ENCODE assay signal across 24 cellular contexts in the genomic region with DNA sequence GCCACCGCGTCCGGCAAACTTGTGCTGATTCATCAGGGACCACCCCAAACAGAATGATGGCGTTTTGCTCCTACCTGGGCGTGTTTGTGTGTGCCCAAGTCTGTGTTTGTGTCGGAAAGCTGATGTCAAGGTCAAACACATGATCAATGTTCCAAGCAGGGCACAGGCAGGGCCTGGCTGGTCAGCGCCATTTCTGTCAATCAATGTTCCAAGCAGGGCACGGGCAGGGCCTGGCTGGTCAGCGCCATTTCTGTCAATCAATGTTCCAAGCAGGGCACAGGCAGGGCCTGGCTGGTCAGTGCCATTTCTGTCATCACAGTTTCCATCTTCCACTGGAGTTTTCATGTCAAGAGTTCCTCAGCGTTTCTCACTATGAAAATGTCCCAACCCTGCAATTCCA. TPM values are rescaled to one million over a fixed set of nuclear protein-coding genes. Genes with fewer than 3 reads are reported as not detected.
"Had no signal": no experiment of that assay in that cellular context is flagged by ENCODE, and none has a peak within 500 bp of the region (broad histone marks: within the 10 kb centered on the region; RNA-seq: fewer than 3 reads in every experiment).

No MANE protein-coding gene starts in this region.

- H2AFZ ChIP-seq: parathyroid adenoma had no signal

- H3K9ac ChIP-seq: parathyroid adenoma had no signal

- H3K27ac ChIP-seq: gastrocnemius medialis, parathyroid adenoma, right atrium auricular region, tibial nerve, vagina, WERI-Rb-1 had no signal

- H3K79me2 ChIP-seq: parathyroid adenoma had no signal

- H3K4me3 ChIP-seq: gastrocnemius medialis, right atrium auricular region, tibial nerve, vagina had no signal

- H3K36me3 ChIP-seq: gastrocnemius medialis, right atrium auricular region, tibial nerve, vagina, WERI-Rb-1 had no signal

- H3K27me3 ChIP-seq: gastrocnemius medialis, right atrium auricular region, vagina had no signal

- H3K4me1 ChIP-seq: gastrocnemius medialis, parathyroid adenoma, right atrium auricular region, tibial nerve, vagina had no signal

- DNase-seq: activated CD4-positive, alpha-beta T cell treated with anti-CD3 and anti-CD28 coated beads for 48 hours; activated CD4-positive, alpha-beta T cell treated with anti-CD3 and anti-CD28 coated beads, Interleukin-2, amount 50 U/mL, for 48 hours; activated CD8-positive, alpha-beta memory T cell treated with anti-CD3 and anti-CD28 coated beads, Interleukin-2, amount 50 U/mL, for 48 hours; activated naive CD8-positive, alpha-beta T cell treated with anti-CD3 and anti-CD28 coated beads, Interleukin-2, amount 50 U/mL, for 24 hours; activated T-cell treated with anti-CD3 and anti-CD28 coated beads, Interleukin-2, amount 50 U/mL, for 24 hours; amygdala; effector memory CD4-positive, alpha-beta T cell; erythroblast; gastrocnemius medialis; glutamatergic neuron; naive thymus-derived CD8-positive, alpha-beta T cell; nucleus accumbens; stimulated activated CD4-positive, alpha-beta T cell treated with anti-CD3 and anti-CD28 coated beads, Interleukin-2, amount 100 ng/mL, for 48 hours; stimulated activated naive CD4-positive, alpha-beta T cell treated with Interleukin-2 at 50 U/mL for 16 hours; T-helper 9 cell; WERI-Rb-1 had no signal

- FAIRE-seq: colon, islet of Langerhans had no signal

- ATAC-seq: activated CD4-positive, CD25-positive, alpha-beta regulatory T cell treated with anti-CD3 and anti-CD28 coated beads, Interleukin-2, amount 50 U/mL, for 24 hours; activated naive CD8-positive, alpha-beta T cell treated with anti-CD3 and anti-CD28 coated beads, Interleukin-2, amount 50 U/mL, for 24 hours; naive thymus-derived CD8-positive, alpha-beta T cell had no signal

- H3K9me3 ChIP-seq: vagina had no signal

RNA-seq across cellular contexts. Expression of a gene that starts 14.9 kb away (rescaled TPM):
- total RNA-seq: activated CD8-positive, alpha-beta memory T cell treated with anti-CD3 and anti-CD28 coated beads for 36 hours; naive thymus-derived CD8-positive, alpha-beta T cell had no signal
- polyA plus RNA-seq: naive thymus-derived CD8-positive, alpha-beta T cell had no signal
